23 cellular contexts compared by ENCODE assay signal in genomic region chr11:103736986-103737622, GRCh38.
"Had no signal": no experiment of that assay in that cellular context is flagged by ENCODE, and none has a peak within 500 bp of the region (broad histone marks: within the 10 kb centered on the region; RNA-seq: fewer than 3 reads in every experiment).

No MANE protein-coding gene starts in this region.

- DNase-seq: activated CD4-positive, alpha-beta memory T cell treated with anti-CD3 and anti-CD28 coated beads for 36 hours; activated CD4-positive, alpha-beta T cell treated with anti-CD3 and anti-CD28 coated beads for 4 hours; activated CD8-positive, alpha-beta memory T cell treated with anti-CD3 and anti-CD28 coated beads, Interleukin-2, amount 10 ng/mL, durations not matched to agents 7 days and 5 days; activated naive CD4-positive, alpha-beta T cell; activated naive CD8-positive, alpha-beta T cell treated with anti-CD3 and anti-CD28 coated beads for 36 hours; amniotic stem cell; brain microvascular endothelial cell; cerebellar nuclear complex; cortex of kidney; gastrocnemius medialis; lower lobe of right lung; natural killer cell; right lobe of liver; small intestine; stimulated activated CD4-positive, alpha-beta T cell treated with anti-CD3 and anti-CD28 coated beads, Interleukin-4, amount 100 ng/mL, for 1 hour; stimulated activated naive CD8-positive, alpha-beta T cell treated with anti-CD3 and anti-CD28 coated beads, Interleukin-15, amount 100 ng/mL, for 72 hours; SW 1271; T-helper 2 cell; transverse colon had no signal

- H3K27me3 ChIP-seq: brain microvascular endothelial cell, gastrocnemius medialis, right lobe of liver, suprapubic skin, transverse colon, vagina had no signal

- H3K27ac ChIP-seq: brain microvascular endothelial cell, gastrocnemius medialis, lower lobe of right lung, prostate gland, right lobe of liver, suprapubic skin, transverse colon, vagina had no signal

- H3K9me3 ChIP-seq: gastrocnemius medialis, lower lobe of right lung, prostate gland, right lobe of liver, suprapubic skin, transverse colon, vagina had no signal

- ATAC-seq: activated CD8-positive, alpha-beta memory T cell treated with anti-CD3 and anti-CD28 coated beads, Interleukin-2, amount 10 ng/mL, durations not matched to agents 7 days and 5 days; activated T-helper 17 cell treated with anti-CD3 and anti-CD28 coated beads, Interleukin-2, amount 50 U/mL, for 72 hours; gastrocnemius medialis; lower lobe of right lung; right lobe of liver; stimulated activated naive CD8-positive, alpha-beta T cell treated with anti-CD3 and anti-CD28 coated beads, Interleukin-15, amount 100 ng/mL, for 72 hours had no signal

- H3K4me1 ChIP-seq: gastrocnemius medialis, lower lobe of right lung, prostate gland, right lobe of liver, vagina had no signal

- H3K4me3 ChIP-seq: gastrocnemius medialis, lower lobe of right lung, prostate gland, right lobe of liver, suprapubic skin, transverse colon, vagina had no signal

- H3K36me3 ChIP-seq: brain microvascular endothelial cell, gastrocnemius medialis, lower lobe of right lung, prostate gland, right lobe of liver, suprapubic skin, transverse colon, vagina had no signal
